31 cellular contexts compared by ENCODE assay signal in genomic region chr11:45384016-45384415, GRCh38.
"Had no signal": no experiment of that assay in that cellular context is flagged by ENCODE, and none has a peak within 500 bp of the region (broad histone marks: within the 10 kb centered on the region; RNA-seq: fewer than 3 reads in every experiment).

No MANE protein-coding gene starts in this region.

- H3K27me3 Mint-ChIP-seq: activated T-helper 17 cell treated with anti-CD3 and anti-CD28 coated beads, Interleukin-2, amount 50 U/mL, for 72 hours; brain had no signal

- H3K4me3 Mint-ChIP-seq: activated CD4-positive, alpha-beta memory T cell treated with anti-CD3 and anti-CD28 coated beads, Interleukin-2, amount 10 ng/mL, durations not matched to agents 7 days and 5 days; activated CD8-positive, alpha-beta memory T cell treated with anti-CD3 and anti-CD28 coated beads, Interleukin-2, amount 10 ng/mL, durations not matched to agents 7 days and 5 days; activated naive CD4-positive, alpha-beta T cell treated with anti-CD3 and anti-CD28 coated beads for 36 hours; activated naive CD8-positive, alpha-beta T cell treated with anti-CD3 and anti-CD28 coated beads for 36 hours; activated T-cell treated with anti-CD3 and anti-CD28 coated beads, Interleukin-2, amount 50 U/mL, for 72 hours; activated T-helper 17 cell treated with anti-CD3 and anti-CD28 coated beads, Interleukin-2, amount 50 U/mL, for 72 hours; brain had no signal

- H3K36me3 Mint-ChIP-seq: activated CD8-positive, alpha-beta memory T cell treated with anti-CD3 and anti-CD28 coated beads, Interleukin-2, amount 10 ng/mL, durations not matched to agents 7 days and 5 days; activated naive CD8-positive, alpha-beta T cell treated with anti-CD3 and anti-CD28 coated beads for 36 hours; brain had no signal

- H3K4me3 ChIP-seq: PC-9 had no signal

- ATAC-seq: activated CD8-positive, alpha-beta memory T cell treated with anti-CD3 and anti-CD28 coated beads, Interleukin-2, amount 10 ng/mL, durations not matched to agents 7 days and 5 days; activated T-cell treated with anti-CD3 and anti-CD28 coated beads, Interleukin-2, amount 50 U/mL, for 72 hours; activated T-helper 17 cell treated with anti-CD3 and anti-CD28 coated beads, Interleukin-2, amount 50 U/mL, for 72 hours; Right ventricle myocardium inferior had no signal

- H3K27ac ChIP-seq: KMS-11, PC-9, RWPE1, WERI-Rb-1 had no signal

- H3K27ac Mint-ChIP-seq: activated CD4-positive, alpha-beta memory T cell treated with anti-CD3 and anti-CD28 coated beads, Interleukin-2, amount 10 ng/mL, durations not matched to agents 7 days and 5 days; activated CD8-positive, alpha-beta memory T cell treated with anti-CD3 and anti-CD28 coated beads, Interleukin-2, amount 10 ng/mL, durations not matched to agents 7 days and 5 days; activated naive CD4-positive, alpha-beta T cell treated with anti-CD3 and anti-CD28 coated beads for 36 hours; activated naive CD8-positive, alpha-beta T cell treated with anti-CD3 and anti-CD28 coated beads for 36 hours; activated T-cell treated with anti-CD3 and anti-CD28 coated beads, Interleukin-2, amount 50 U/mL, for 72 hours; activated T-helper 17 cell treated with anti-CD3 and anti-CD28 coated beads, Interleukin-2, amount 50 U/mL, for 72 hours had no signal

- DNase-seq: activated CD4-positive, alpha-beta memory T cell treated with anti-CD3 and anti-CD28 coated beads, Interleukin-2, amount 10 ng/mL, durations not matched to agents 7 days and 5 days; activated CD4-positive, alpha-beta T cell treated with anti-CD3 and anti-CD28 coated beads for 1 hour; activated CD4-positive, alpha-beta T cell treated with anti-CD3 and anti-CD28 coated beads for 48 hours; activated CD4-positive, CD25-positive, alpha-beta regulatory T cell; activated CD8-positive, alpha-beta memory T cell treated with anti-CD3 and anti-CD28 coated beads for 24 hours; activated CD8-positive, alpha-beta memory T cell treated with anti-CD3 and anti-CD28 coated beads, Interleukin-2, amount 10 ng/mL, durations not matched to agents 7 days and 5 days; activated CD8-positive, alpha-beta memory T cell treated with anti-CD3 and anti-CD28 coated beads, Interleukin-2, amount 50 U/mL, for 48 hours; activated gamma-delta T cell treated with Interleukin-2 at 50 U/mL for 16 hours; activated naive CD4-positive, alpha-beta T cell treated with anti-CD3 and anti-CD28 coated beads for 36 hours; activated naive CD8-positive, alpha-beta T cell treated with anti-CD3 and anti-CD28 coated beads for 36 hours; activated T-cell treated with anti-CD3 and anti-CD28 coated beads, Interleukin-2, amount 50 U/mL, for 72 hours; central memory CD4-positive, alpha-beta T cell; NCI-H146; NCI-H187; NCI-H2029 treated with DMSO at 0.1 percent for 48 hours; NCI-H2107; NCI-H2171; NCI-H510A; NCI-H526; NCI-H748 treated with DMSO at 0.1 percent for 48 hours; NK-92 treated with Interleukin-12 subunit alpha and Interleukin-12 subunit beta, amount 100 ng/mL, for 24 hours; PC-9; SW 1271; T-helper 1 cell; T1000; WERI-Rb-1 had no signal

- H3K9me3 Mint-ChIP-seq: activated CD4-positive, alpha-beta memory T cell treated with anti-CD3 and anti-CD28 coated beads, Interleukin-2, amount 10 ng/mL, durations not matched to agents 7 days and 5 days; activated naive CD4-positive, alpha-beta T cell treated with anti-CD3 and anti-CD28 coated beads for 36 hours; activated naive CD8-positive, alpha-beta T cell treated with anti-CD3 and anti-CD28 coated beads for 36 hours; activated T-cell treated with anti-CD3 and anti-CD28 coated beads, Interleukin-2, amount 50 U/mL, for 72 hours; activated T-helper 17 cell treated with anti-CD3 and anti-CD28 coated beads, Interleukin-2, amount 50 U/mL, for 72 hours had no signal
